1 cellular context compared by ENCODE assay signal in genomic region chr7:50212016-50212325, GRCh38.
TF ChIP-seq lines count a peak whose summit lies in the region.

No MANE protein-coding gene starts in this region.

TF ChIP-seq in GM23338, 12 proteins besides CTCF, POLR2A, EP300 and RAD21 (continued from another document):
- TF ChIP-seq REST (IDR thresholded peaks at IDR 0.05; ENCODE audit: unreplicated experiment): no peak
- TF ChIP-seq ZNF462 (CRISPR knock-in tag; IDR thresholded peaks at IDR 0.05): no peak
- TF ChIP-seq ZNF331 (CRISPR knock-in tag; IDR thresholded peaks at IDR 0.05; ENCODE audit: low read depth): no peak
